In genomic region chr2:9401059-9401547, GRCh38 we compare ENCODE assay signal across 26 cellular contexts. TPM values are rescaled to one million over a fixed set of nuclear protein-coding genes. Genes with fewer than 3 reads are reported as not detected.
DNase-seq lines count a peak whose midpoint lies in the region; ATAC-seq, FAIRE-seq and TF ChIP-seq lines count a peak whose summit lies in the region.
"Had no signal": no experiment of that assay in that cellular context is flagged by ENCODE, and none has a peak within 500 bp of the region (broad histone marks: within the 10 kb centered on the region; RNA-seq: fewer than 3 reads in every experiment).

No MANE protein-coding gene starts in this region.

- H3K27me3 ChIP-seq in PC-9 (ENCODE audit: insufficient read depth, low read depth) (no peaks in the 10 kb centered on the region), H1 (replicated peaks in 1 of 4; ENCODE audit: control insufficient read depth in 3 of 4, extremely low read depth in 1 of 4, insufficient read depth in 3 of 4, low read length in 3 of 4) (no peaks in the 10 kb centered on the region)
- H3K27me3 ChIP-seq: esophagus muscularis mucosa, foreskin keratinocyte, heart right ventricle, Peyer's patch, stomach, tibial artery had no signal

- CTCF ChIA-PET in PC-9 (lab: Charles Lee) = no interaction called here
- CTCF ChIA-PET in H1 (lab: Charles Lee; ENCODE audit: partially characterized antibody) = interaction anchor here (0.5 to 2.8 kb wide), 13 partner anchors 11 to 532 kb away, joined by 3 to 13 read pairs (median 3); no protein-coding TSS in a partner anchor

- H2BK12ac ChIP-seq in H1 (ENCODE audit: low read depth, low read length) = no peak overlapping the region

- 0 out of 2 replicates have a peak overlapping the region, but pooled peaks have one; percentile 2 for H3K18ac ChIP-seq in H1 (ENCODE audit: extremely low read depth, low read length)

- peaks cover 75% of the 10 kb centered on the region for H3F3A ChIP-seq in PC-9 (ENCODE audit: insufficient read depth, low read depth)

- H2BK120ac ChIP-seq in H1 (replicated peaks; ENCODE audit: low read depth, low read length) = no peak overlapping the region

- TF ChIP-seq CTCF in PC-9 (conservative IDR thresholded peaks at IDR 0.05) (no peak), H1 (IDR thresholded peaks at IDR 0.05; ENCODE audit: control extremely low read depth in 1 of 3, insufficient read depth in 1 of 3, low read depth in 1 of 3, low read length in 3 of 3) (no peak), osteocyte (IDR thresholded peaks at IDR 0.05) (no peak)

- H3K36me3 ChIP-seq in PC-9 (ENCODE audit: low read depth) (peaks cover 44% of the 10 kb centered on the region), H1 (ENCODE audit: control insufficient read depth in 2 of 4, insufficient read depth in 4 of 4, low read length in 3 of 4) (no peaks in the 10 kb centered on the region; a peak in 3 of 8 replicates), urinary bladder (ENCODE audit: insufficient read depth) (no peaks in the 10 kb centered on the region)

- no peak overlapping the region for H3K4me3 Mint-ChIP-seq in osteocyte (ENCODE audit: unreplicated experiment)
- H3K4me3 Mint-ChIP-seq: activated B cell treated with CpG ODN at 0.5 μM for 24 hours; activated naive CD4-positive, alpha-beta T cell treated with anti-CD3 and anti-CD28 coated beads, Interleukin-2, amount 50 U/mL, for 24 hours had no signal

- H3K79me1 ChIP-seq in H1 (ENCODE audit: low read depth, low read length) = no peaks in the 10 kb centered on the region

- no peak overlapping the region for H4K91ac ChIP-seq in H1 (replicated peaks; ENCODE audit: insufficient read length, low read length)

- no peak overlapping the region for H2BK15ac ChIP-seq in H1 (ENCODE audit: low read length)

- H3K27ac ChIP-seq in PC-9 = no peak overlapping the region
- H3K27ac ChIP-seq in H1 (ENCODE audit: low read depth, low read length) = no peak overlapping the region
- peak overlapping the region; percentile 44 for H3K27ac ChIP-seq in urinary bladder (ENCODE audit: low read depth)
- H3K27ac ChIP-seq: coronary artery, foreskin keratinocyte, heart right ventricle, Peyer's patch, tibial artery had no signal

- H3K9me3 ChIP-seq in PC-9 (ENCODE audit: insufficient read depth, low read depth) = no peaks in the 10 kb centered on the region
- no peaks in the 10 kb centered on the region for H3K9me3 ChIP-seq in H1 (ENCODE audit: insufficient read depth in 2 of 2, low read depth in 1 of 2, low read length in 1 of 2)
- H3K9me3 ChIP-seq: esophagus muscularis mucosa, heart right ventricle, Peyer's patch, stomach, tibial artery had no signal

- no peak for ATAC-seq in HG03460 (IDR thresholded peaks at IDR 0.05; ENCODE audit: unreplicated experiment)
- ATAC-seq: foreskin keratinocyte had no signal

- H2AK5ac ChIP-seq in H1 (ENCODE audit: low read depth, low read length) = no peak overlapping the region

- peak overlapping the region; percentile 65 for H4K8ac ChIP-seq in H1 (ENCODE audit: extremely low read depth, insufficient read depth, low read length)

- no peak for TF ChIP-seq RAD21 in H1 (IDR thresholded peaks at IDR 0.05 in 1 of 2, conservative IDR thresholded peaks at IDR 0.05 in 1 of 2; ENCODE audit: low read depth in 2 of 2, low read length in 2 of 2)

- no peak overlapping the region for H2BK20ac ChIP-seq in H1 (ENCODE audit: low read length)

- peaks cover 42% of the 10 kb centered on the region for H3K4me1 ChIP-seq in PC-9 (replicated peaks; ENCODE audit: insufficient read depth)
- H3K4me1 ChIP-seq in H1 (replicated peaks in 1 of 4; ENCODE audit: control insufficient read depth in 3 of 4, insufficient read depth in 4 of 4, low read length in 3 of 4) = no peaks in the 10 kb centered on the region; a peak in 2 of 7 replicates
- no peaks in the 10 kb centered on the region for H3K4me1 ChIP-seq in urinary bladder (ENCODE audit: insufficient read depth)
- H3K4me1 ChIP-seq: foreskin keratinocyte, Peyer's patch, tibial artery had no signal

- H3K4ac ChIP-seq in H1 (replicated peaks; ENCODE audit: insufficient read length, low read depth, low read length) = no peak overlapping the region

- H3K4me3 ChIP-seq in PC-9 (no peak overlapping the region), H1 (ENCODE audit: extremely low read depth in 1 of 4, insufficient read depth in 2 of 4, low read depth in 3 of 4, low read length in 4 of 4) (no peak overlapping the region), urinary bladder (ENCODE audit: low read depth, low read length) (no peak overlapping the region)
- H3K4me3 ChIP-seq: coronary artery, esophagus muscularis mucosa, heart right ventricle, lung, Peyer's patch, stomach, tibial artery had no signal

- H2AFZ ChIP-seq in PC-9 (no peak overlapping the region), H1 (ENCODE audit: low read length) (no peak overlapping the region)

- peaks cover 7% of the 10 kb centered on the region for H3K4me1 Mint-ChIP-seq in osteocyte (ENCODE audit: unreplicated experiment)
- H3K4me1 Mint-ChIP-seq: activated B cell treated with CpG ODN at 0.5 μM for 24 hours; activated naive CD4-positive, alpha-beta T cell treated with anti-CD3 and anti-CD28 coated beads, Interleukin-2, amount 50 U/mL, for 24 hours had no signal

- no peak overlapping the region for H4K5ac ChIP-seq in H1 (ENCODE audit: insufficient read length, low read depth, low read length)

- H3K36me3 Mint-ChIP-seq in osteocyte (ENCODE audit: unreplicated experiment) = peaks cover 43% of the 10 kb centered on the region
- H3K36me3 Mint-ChIP-seq: activated naive CD4-positive, alpha-beta T cell treated with anti-CD3 and anti-CD28 coated beads, Interleukin-2, amount 50 U/mL, for 24 hours had no signal

- H4K20me1 ChIP-seq in PC-9 (ENCODE audit: insufficient read depth) (no peaks in the 10 kb centered on the region; the same call in 1 of the 2 replicates), H1 (replicated peaks in 1 of 2; ENCODE audit: control insufficient read depth in 1 of 2, insufficient read depth in 2 of 2, low read length in 2 of 2) (peaks cover 0 to 2% of the 10 kb centered on the region in 2 experiments)

- FAIRE-seq in H1 (lab: Jason Lieb, UNC) = no peak
- FAIRE-seq: bronchial epithelial cell, D721Med had no signal

- H3K79me2 ChIP-seq in PC-9 (ENCODE audit: low read depth) (no peaks in the 10 kb centered on the region), H1 (ENCODE audit: control insufficient read depth in 1 of 2, insufficient read depth in 2 of 2, low read length in 2 of 2) (no peaks in the 10 kb centered on the region)

- H3K56ac ChIP-seq in H1 (replicated peaks; ENCODE audit: insufficient read length, low read depth, low read length) = no peak overlapping the region

- no peak for TF ChIP-seq POLR2A in H1 (IDR thresholded peaks at IDR 0.05; ENCODE audit: control extremely low read depth in 1 of 2, low read depth in 2 of 2, low read length in 2 of 2)

- intact Hi-C loops in PC-9 (cut with micrococcal nuclease; ENCODE audit: unreplicated experiment) = no loop called here

- no peak overlapping the region; the same call in 1 of the 2 replicates for H2BK5ac ChIP-seq in H1 (ENCODE audit: low read depth, low read length)

- no peak for TF ChIP-seq EP300 in H1 (IDR thresholded peaks at IDR 0.05; ENCODE audit: borderline replicate concordance in 1 of 2, low read depth in 2 of 2, low read length in 2 of 2)

- no peak for DNase-seq in PC-9
- no peak for DNase-seq in H1 (ENCODE audit: low read depth in 1 of 2, low spot score in 2 of 2)
- DNase-seq in osteocyte (ENCODE audit: extremely low spot score, unreplicated experiment) = no peak
- no peak for DNase-seq in SW480 (ENCODE audit: low spot score)
- no peak for DNase-seq in NOMO-1 treated with dmso at 0.1 percent for 144 hours (lab: John Stamatoyannopoulos, UW; ENCODE audit: unreplicated experiment)
- DNase-seq: activated B cell treated with CpG ODN at 0.5 μM for 24 hours; activated CD4-positive, alpha-beta T cell treated with anti-CD3 and anti-CD28 coated beads, Interleukin-2, amount 50 U/mL, for 4 hours; foreskin keratinocyte; GOT3; heart right ventricle; NCI-H1092 treated with DMSO at 0.1 percent for 48 hours; NCI-H2171; NCI-H524; NK-92 treated with Interleukin-12 subunit alpha and Interleukin-12 subunit beta, amount 100 ng/mL, for 24 hours; Peyer's patch; SIG-M5; stomach had no signal

- no peak overlapping the region for H3K23ac ChIP-seq in H1 (ENCODE audit: insufficient read length)

- peak overlapping the region; percentile 60 for H3K27ac Mint-ChIP-seq in osteocyte (ENCODE audit: unreplicated experiment)
- H3K27ac Mint-ChIP-seq: activated B cell treated with CpG ODN at 0.5 μM for 24 hours; activated naive CD4-positive, alpha-beta T cell treated with anti-CD3 and anti-CD28 coated beads, Interleukin-2, amount 50 U/mL, for 24 hours had no signal

- no peaks in the 10 kb centered on the region for H3K23me2 ChIP-seq in H1 (ENCODE audit: low read depth, low read length)

- no peaks in the 10 kb centered on the region for H3K9me3 Mint-ChIP-seq in osteocyte (ENCODE audit: unreplicated experiment)
- H3K9me3 Mint-ChIP-seq: activated B cell treated with CpG ODN at 0.5 μM for 24 hours; activated naive CD4-positive, alpha-beta T cell treated with anti-CD3 and anti-CD28 coated beads, Interleukin-2, amount 50 U/mL, for 24 hours had no signal

- H3K9me2 ChIP-seq in PC-9 (ENCODE audit: insufficient read depth) = no peaks in the 10 kb centered on the region

- POLR2A ChIA-PET in PC-9 (lab: Charles Lee; ENCODE audit: unreplicated experiment) = no interaction called here
- POLR2A ChIA-PET in H1 (lab: Charles Lee; ENCODE audit: partially characterized antibody) = no interaction called here

- BruUV-seq in PC-9 (replicated peaks; lab: Mats Ljungman, UMichigan) = no TSS peak

- no peaks in the 10 kb centered on the region for H3K27me3 Mint-ChIP-seq in osteocyte (ENCODE audit: unreplicated experiment)
- H3K27me3 Mint-ChIP-seq: activated B cell treated with CpG ODN at 0.5 μM for 24 hours; activated naive CD4-positive, alpha-beta T cell treated with anti-CD3 and anti-CD28 coated beads, Interleukin-2, amount 50 U/mL, for 24 hours had no signal

- 91% methylated on average over 8 of the region's 12 CpGs; no CpG with 5 or more reads in 1 of the 2 experiments for WGBS in H1 (ENCODE audit: extremely low coverage in 1 of 2, insufficient coverage in 1 of 2, insufficient read length in 1 of 2, insufficient replicate concordance in 2 of 2, low coverage in 1 of 2, low lambda C conversion rate in 2 of 2, missing lambda C conversion rate in 1 of 2), 2 experiments
- 93% methylated on average over 12 of the region's 12 CpGs for WGBS in urinary bladder

- H3K4me2 ChIP-seq in PC-9 (peak overlapping the region; percentile 69), H1 (ENCODE audit: insufficient read depth in 1 of 2, low read depth in 2 of 2, low read length in 2 of 2) (no peak overlapping the region)

- H3K9ac ChIP-seq in H1 (replicated peaks in 1 of 4; ENCODE audit: extremely low read depth in 1 of 4, low read depth in 3 of 4, low read length in 3 of 4) = no peak overlapping the region

- H3K14ac ChIP-seq in H1 (ENCODE audit: insufficient read length) = no peak overlapping the region

RNA-seq across cellular contexts. Expression of gene ITGB1BP1, which starts 22.2 kb away (rescaled TPM):
- total RNA-seq in PC-9 (2021) (68.1 and 82.5 TPM in 2 replicates), osteocyte (91.8 and 98.0 TPM in 2 replicates), urinary bladder (42.0 TPM)
- 45.4 and 50.1 TPM in 2 replicates for total RNA-seq in H1 (2021; fragmentation: NEBNext Ultra II Directional; extraction: Animal tissue kit (Norgen Biotek cat#: 25700))
- polyA plus RNA-seq in H1 (2011; rRNA removed) (8.9 and 16.1 TPM in 2 replicates), urinary bladder (80.2 TPM)
- polyA plus RNA-seq in H1 (2011; cell fraction: cytosol; rRNA removed) = 18.5 TPM
- polyA plus RNA-seq in H1 (2011; cell fraction: nucleus; rRNA removed) = 8.6 TPM
- 30.5 to 43.9 TPM (median 32.6 TPM) in 4 replicates for polyA plus RNA-seq in H1 (2012, experiment 1 of 2)
- 11.6 TPM for polyA plus RNA-seq in H1 (2012, experiment 2 of 2)
- 34.6 TPM for polyA plus RNA-seq in H1 (2013, experiment 1 of 2)
- 34.6 TPM for polyA plus RNA-seq in H1 (2013, experiment 2 of 2)
- polyA minus RNA-seq in H1 (2011; rRNA and poly(A)+ RNA removed) = 7.3 and 9.3 TPM in 2 replicates
- 8.7 TPM for polyA minus RNA-seq in H1 (2011; cell fraction: cytosol; rRNA and poly(A)+ RNA removed)
- polyA minus RNA-seq in H1 (2011; cell fraction: nucleus; rRNA and poly(A)+ RNA removed) = 9.3 TPM

RNA-seq across cellular contexts. Expression of gene CPSF3, which starts 22.4 kb away (rescaled TPM):
- total RNA-seq in PC-9 (2021) = 52.0 and 61.5 TPM in 2 replicates
- total RNA-seq in H1 (2021; fragmentation: NEBNext Ultra II Directional; extraction: Animal tissue kit (Norgen Biotek cat#: 25700)) = 90.1 and 93.3 TPM in 2 replicates
- polyA plus RNA-seq in H1 (2011; rRNA removed) = 34.8 and 44.5 TPM in 2 replicates
- polyA plus RNA-seq in H1 (2011; cell fraction: cytosol; rRNA removed) = 45.5 TPM
- 19.9 TPM for polyA plus RNA-seq in H1 (2011; cell fraction: nucleus; rRNA removed)
- polyA plus RNA-seq in H1 (2012, experiment 1 of 2) = 82.3 to 139 TPM (median 89.0 TPM) in 4 replicates
- 7.4 TPM for polyA plus RNA-seq in H1 (2012, experiment 2 of 2)
- 65.7 TPM for polyA plus RNA-seq in H1 (2013, experiment 1 of 2)
- polyA plus RNA-seq in H1 (2013, experiment 2 of 2) = 62.7 TPM
- polyA minus RNA-seq in H1 (2011; rRNA and poly(A)+ RNA removed) = 47.9 and 55.2 TPM in 2 replicates
- polyA minus RNA-seq in H1 (2011; cell fraction: cytosol; rRNA and poly(A)+ RNA removed) = 43.7 TPM
- polyA minus RNA-seq in H1 (2011; cell fraction: nucleus; rRNA and poly(A)+ RNA removed) = 53.2 TPM
- total RNA-seq in osteocyte = 27.7 and 28.8 TPM in 2 replicates
- total RNA-seq in urinary bladder = 45.2 TPM
- polyA plus RNA-seq in urinary bladder = 16.6 TPM
